ENCODE assay signal across 12 cellular contexts in genomic region chr6:26019261-26019845, GRCh38. TPM values are rescaled to one million over a fixed set of nuclear protein-coding genes. Genes with fewer than 3 reads are reported as not detected.
DNase-seq lines count a peak whose midpoint lies in the region; TF ChIP-seq lines count a peak whose summit lies in the region.
"Had no signal": no experiment of that assay in that cellular context is flagged by ENCODE, and none has a peak within 500 bp of the region (broad histone marks: within the 10 kb centered on the region; RNA-seq: fewer than 3 reads in every experiment).

No MANE protein-coding gene starts in this region.

- H3K4me3 ChIP-seq in H7 (ENCODE audit: insufficient read depth, low read depth, low read length) = peak overlapping the region; percentile 12
- H3K4me3 ChIP-seq in PC-9 = 0 out of 2 replicates have a peak overlapping the region, but pooled peaks have one; percentile 84
- H3K4me3 ChIP-seq in esophagus muscularis mucosa = peak overlapping the region in 1 of 4 donors; percentile 68

- peak overlapping the region; percentile 97 for H3K4me3 Mint-ChIP-seq in osteocyte (ENCODE audit: unreplicated experiment)

- no peaks in the 10 kb centered on the region for H3K27me3 Mint-ChIP-seq in osteocyte (ENCODE audit: unreplicated experiment)

- no peak for TF ChIP-seq POLR2A in esophagus muscularis mucosa (IDR thresholded peaks at IDR 0.05; ENCODE audit: low read depth)

- H3F3A ChIP-seq in PC-9 (ENCODE audit: insufficient read depth, low read depth) = peaks cover 31% of the 10 kb centered on the region

- H3K27ac Mint-ChIP-seq in osteocyte (ENCODE audit: unreplicated experiment) = peak overlapping the region; percentile 100

- no peak for TF ChIP-seq EP300 in esophagus muscularis mucosa (IDR thresholded peaks at IDR 0.05)

- TF ChIP-seq CTCF in PC-9 (conservative IDR thresholded peaks at IDR 0.05) (no peak), esophagus muscularis mucosa (IDR thresholded peaks at IDR 0.05) (no peak), osteocyte (IDR thresholded peaks at IDR 0.05) (no peak)

- no TSS peak for BruUV-seq in PC-9 (replicated peaks; lab: Mats Ljungman, UMichigan)

- no peaks in the 10 kb centered on the region; the same call in 1 of the 2 replicates for H3K79me2 ChIP-seq in PC-9 (ENCODE audit: low read depth)
- H3K79me2 ChIP-seq: parathyroid adenoma had no signal

- peak overlapping the region; percentile 99; the same call in 1 of the 2 replicates for H3K4me2 ChIP-seq in PC-9
- H3K4me2 ChIP-seq: KMS-11 had no signal

- POLR2A ChIA-PET in PC-9 (lab: Charles Lee; ENCODE audit: unreplicated experiment) = interaction anchor here (0.7 to 4.0 kb wide), 4 partner anchors 12 to 426 kb away, joined by 3 to 78 read pairs (median 6); a partner anchor contains a TSS

- CTCF ChIA-PET in PC-9 (lab: Charles Lee) = interaction anchor here (0.6 kb wide), 1 partner anchor 974 kb away, joined by 3 read pairs; no protein-coding TSS in a partner anchor

- H3K36me3 ChIP-seq in H7 (replicated peaks; ENCODE audit: control insufficient read depth, insufficient read depth, low read length) (no peaks in the 10 kb centered on the region), PC-9 (ENCODE audit: low read depth) (no peaks in the 10 kb centered on the region), esophagus muscularis mucosa (no peaks in the 10 kb centered on the region)
- H3K36me3 ChIP-seq: cardiac muscle cell, heart right ventricle had no signal

- H3K27ac ChIP-seq in PC-9 (no peak overlapping the region), esophagus muscularis mucosa (replicated peaks in 1 of 4) (peak overlapping the region; percentile 92 to 98 (median 95))
- H3K27ac ChIP-seq: cardiac muscle cell, KMS-11 had no signal

- no peaks in the 10 kb centered on the region for H4K20me1 ChIP-seq in PC-9 (ENCODE audit: insufficient read depth)

- H3K27me3 ChIP-seq in H7 (ENCODE audit: control insufficient read depth, insufficient read depth, low read length) (no peaks in the 10 kb centered on the region), PC-9 (ENCODE audit: insufficient read depth, low read depth) (no peaks in the 10 kb centered on the region), esophagus muscularis mucosa (no peaks in the 10 kb centered on the region)
- H3K27me3 ChIP-seq: cardiac muscle cell, heart right ventricle had no signal

- no peaks in the 10 kb centered on the region for H3K9me3 Mint-ChIP-seq in osteocyte (ENCODE audit: unreplicated experiment)

- peaks cover 16% of the 10 kb centered on the region for H3K4me1 ChIP-seq in PC-9 (replicated peaks; ENCODE audit: insufficient read depth)
- H3K4me1 ChIP-seq in esophagus muscularis mucosa = peaks cover 7 to 37% (median 34%) of the 10 kb centered on the region in 4 donors

- no peak overlapping the region for H2AFZ ChIP-seq in PC-9

- intact Hi-C loops in PC-9 (cut with micrococcal nuclease; ENCODE audit: unreplicated experiment) = no loop called here
- intact Hi-C loops in esophagus muscularis mucosa (cut with DNase I) = loop anchor here (10.0 kb wide), 1 partner anchor 1115 kb away; a partner anchor contains a TSS

- H3K9me3 ChIP-seq in PC-9 (ENCODE audit: insufficient read depth, low read depth) = no peaks in the 10 kb centered on the region
- no peaks in the 10 kb centered on the region for H3K9me3 ChIP-seq in esophagus muscularis mucosa

- 53% methylated on average over 9 of the region's 9 CpGs for WGBS in esophagus muscularis mucosa

- peaks cover 18% of the 10 kb centered on the region for H3K4me1 Mint-ChIP-seq in osteocyte (ENCODE audit: unreplicated experiment)

- DNase-seq in H7 = no peak
- DNase-seq in PC-9 = no peak
- DNase-seq in esophagus muscularis mucosa (ENCODE audit: extremely low spot score) = no peak
- no peak for DNase-seq in osteocyte (ENCODE audit: extremely low spot score, unreplicated experiment)
- DNase-seq in activated gamma-delta T cell (lab: John Stamatoyannopoulos, UW) = no peak
- no peak for DNase-seq in GM19238 (ENCODE audit: insufficient read length, low spot score)
- DNase-seq in Ammon's horn (ENCODE audit: low spot score) = no peak
- DNase-seq: activated CD4-positive, CD25-positive, alpha-beta regulatory T cell treated with anti-CD3 and anti-CD28 coated beads, Interleukin-2, amount 50 U/mL, for 72 hours; heart right ventricle had no signal

- no peaks in the 10 kb centered on the region for H3K36me3 Mint-ChIP-seq in osteocyte (ENCODE audit: unreplicated experiment)

- no peaks in the 10 kb centered on the region for H3K9me2 ChIP-seq in PC-9 (ENCODE audit: insufficient read depth)

RNA-seq across cellular contexts. Expression of gene TRIM38, which starts 56.8 kb away (rescaled TPM):
- 1.0 and 2.3 TPM in 2 replicates for total RNA-seq in H7 (2014; rRNA removed; shearing (Covaris generic))
- total RNA-seq in PC-9 (2021) = 23.6 and 31.3 TPM in 2 replicates
- total RNA-seq in esophagus muscularis mucosa = 1 to 10 TPM; 5.3 to 6.4 (median 5.9) TPM
- 8.0 and 8.4 TPM in 2 replicates for total RNA-seq in osteocyte
